ENCODE assay signal across 10 cellular contexts in genomic region chr11:12216542-12217422, GRCh38.
DNase-seq lines count a peak whose midpoint lies in the region; ATAC-seq and TF ChIP-seq lines count a peak whose summit lies in the region.
"Had no signal": no experiment of that assay in that cellular context is flagged by ENCODE, and none has a peak within 500 bp of the region (broad histone marks: within the 10 kb centered on the region; RNA-seq: fewer than 3 reads in every experiment).

No MANE protein-coding gene starts in this region.

- TF ChIP-seq CTCF in C4-2B (conservative IDR thresholded peaks at IDR 0.05): no peak
- no peak for TF ChIP-seq CTCF in body of pancreas (IDR thresholded peaks at IDR 0.05)
- TF ChIP-seq CTCF in left lung (IDR thresholded peaks at IDR 0.05): no peak
- no peak for TF ChIP-seq CTCF in gastrocnemius medialis (IDR thresholded peaks at IDR 0.05 in 4 of 5, conservative IDR thresholded peaks at IDR 0.05 in 1 of 5)

- 26 to 31% methylated on average over 10 to 12 of the region's 12 CpGs for WGBS in body of pancreas, 2 donors

- H3K9me3 ChIP-seq in body of pancreas (no peaks in the 10 kb centered on the region), left lung (no peaks in the 10 kb centered on the region), MG63 (no peaks in the 10 kb centered on the region), gastrocnemius medialis (no peaks in the 10 kb centered on the region)

- H3K4me3 ChIP-seq in Jurkat, Clone E6-1 (ENCODE audit: low read length): no peak overlapping the region
- H3K4me3 ChIP-seq in body of pancreas: no peak overlapping the region
- no peak overlapping the region for H3K4me3 ChIP-seq in left lung
- no peak overlapping the region for H3K4me3 ChIP-seq in H7 (ENCODE audit: insufficient read depth, low read depth, low read length)
- no peak overlapping the region for H3K4me3 ChIP-seq in MG63
- no peak overlapping the region for H3K4me3 ChIP-seq in gastrocnemius medialis

- H3K4me1 ChIP-seq in body of pancreas (peaks cover 59% of the 10 kb centered on the region), left lung (peaks cover 24 to 57% of the 10 kb centered on the region in 2 donors), gastrocnemius medialis (peaks cover 21% of the 10 kb centered on the region in 2 donors)

- ATAC-seq in body of pancreas: no peak
- ATAC-seq in left lung: no peak
- no peak for ATAC-seq in GM18870 (IDR thresholded peaks at IDR 0.05; ENCODE audit: unreplicated experiment)
- ATAC-seq in gastrocnemius medialis: no peak
- ATAC-seq: sciatic nerve had no signal

- in situ Hi-C loops in gastrocnemius medialis (cut with MboI; ENCODE audit: low sequenced_read_pairs in 4 of 4): no loop called here

- H3K27ac ChIP-seq in C4-2B (peak overlapping the region; percentile 20), body of pancreas (peak overlapping the region; percentile 73 to 78 (median 75)), left lung (peak overlapping the region; percentile 13 to 62), gastrocnemius medialis (no peak overlapping the region)

- TF ChIP-seq POLR2A in body of pancreas (IDR thresholded peaks at IDR 0.05): no peak
- TF ChIP-seq POLR2A in gastrocnemius medialis (IDR thresholded peaks at IDR 0.05): no peak

- no peaks in the 10 kb centered on the region for H3K27me3 ChIP-seq in body of pancreas
- no peaks in the 10 kb centered on the region for H3K27me3 ChIP-seq in left lung
- H3K27me3 ChIP-seq in H7 (ENCODE audit: control insufficient read depth, insufficient read depth, low read length): no peaks in the 10 kb centered on the region
- H3K27me3 ChIP-seq in MG63: no peaks in the 10 kb centered on the region
- H3K27me3 ChIP-seq in gastrocnemius medialis: no peaks in the 10 kb centered on the region

- DNase-seq in Jurkat, Clone E6-1 (ENCODE audit: low read depth, low spot score): peak; percentile 47
- DNase-seq in body of pancreas (peak; percentile 45 to 65 (median 57)), left lung (no peak), H7 (no peak), MG63 (no peak), gastrocnemius medialis (no peak)
- DNase-seq: NCI-H524 treated with DMSO at 0.1 percent for 48 hours had no signal

- intact Hi-C loops in body of pancreas (cut with DNase I) (no loop called here), left lung (cut with DNase I) (no loop called here), gastrocnemius medialis (cut with DNase I; ENCODE audit: low total_unique reads) (no loop called here)

- H3K36me3 ChIP-seq in body of pancreas (replicated peaks in 1 of 2; ENCODE audit: insufficient read depth in 1 of 2, low read depth in 2 of 2) (no peaks in the 10 kb centered on the region), left lung (peaks cover 0 to 78% of the 10 kb centered on the region in 2 donors), H7 (replicated peaks; ENCODE audit: control insufficient read depth, insufficient read depth, low read length) (no peaks in the 10 kb centered on the region), MG63 (peaks cover 74% of the 10 kb centered on the region), gastrocnemius medialis (peaks cover 0 to 25% of the 10 kb centered on the region in 2 donors)

Comparison
In these comparisons a context has a peak if more than half of its experiments do, and no peak if none do; other contexts are left out.
1. H3K27ac ChIP-seq: peak in C4-2B (single experiment), body of pancreas (4 of 4) and left lung (2 of 2); none in gastrocnemius medialis (0 of 4).
2. DNase-seq: peak in Jurkat, Clone E6-1 (single experiment) and body of pancreas (4 of 4); none in left lung (0 of 2), H7 (single experiment), MG63 (single experiment) and gastrocnemius medialis (0 of 2).